17 cellular contexts compared by ENCODE assay signal in genomic region chr14:57161583-57161982, GRCh38.
"Had no signal": no experiment of that assay in that cellular context is flagged by ENCODE, and none has a peak within 500 bp of the region (broad histone marks: within the 10 kb centered on the region; RNA-seq: fewer than 3 reads in every experiment).

No MANE protein-coding gene starts in this region.

- ATAC-seq: activated CD8-positive, alpha-beta T cell treated with anti-CD3 and anti-CD28 coated beads, Interleukin-2, amount 10 ng/mL, durations not matched to agents 7 days and 5 days; PC-3; WTC11 had no signal

- DNase-seq: activated CD4-positive, alpha-beta T cell treated with anti-CD3 and anti-CD28 coated beads for 48 hours; activated CD4-positive, alpha-beta T cell treated with anti-CD3 and anti-CD28 coated beads, Interleukin-2, amount 50 U/mL, for 4 hours; activated CD4-positive, CD25-positive, alpha-beta regulatory T cell treated with anti-CD3 and anti-CD28 coated beads, Interleukin-2, amount 50 U/mL, for 72 hours; activated CD8-positive, alpha-beta memory T cell treated with anti-CD3 and anti-CD28 coated beads, Interleukin-2, amount 50 U/mL, for 48 hours; activated CD8-positive, alpha-beta T cell treated with anti-CD3 and anti-CD28 coated beads, Interleukin-2, amount 10 ng/mL, durations not matched to agents 7 days and 5 days; activated naive CD4-positive, alpha-beta T cell treated with anti-CD3 and anti-CD28 coated beads, Interleukin-2, amount 50 U/mL, for 16 hours; activated naive CD8-positive, alpha-beta T cell treated with anti-CD3 and anti-CD28 coated beads, Interleukin-2, amount 10 ng/mL, durations not matched to agents 7 days and 5 days; activated T-cell treated with anti-CD3 and anti-CD28 coated beads, Interleukin-2, amount 50 U/mL, for 1 hour; adrenal gland; anterior cingulate cortex; NCI-H1694; NCI-H82; PC-3 had no signal

- H3K27ac ChIP-seq: adrenal gland, coronary artery, KMS-11, SJSA1 had no signal
